In genomic region chr20:56574531-56575142, GRCh38 we compare ENCODE assay signal across 22 cellular contexts. TPM values are rescaled to one million over a fixed set of nuclear protein-coding genes. Genes with fewer than 3 reads are reported as not detected.
A peak's percentile ranks its signal among the peaks of the same experiment; 100 is the strongest.
DNase-seq lines count a peak whose midpoint lies in the region; ATAC-seq and TF ChIP-seq lines count a peak whose summit lies in the region.
"Had no signal": no experiment of that assay in that cellular context is flagged by ENCODE, and none has a peak within 500 bp of the region (broad histone marks: within the 10 kb centered on the region; RNA-seq: fewer than 3 reads in every experiment).

No MANE protein-coding gene starts in this region.

- no peaks in the 10 kb centered on the region; the same call in 1 of the 2 replicates for H3K27me3 ChIP-seq in GM23248 (replicated peaks; ENCODE audit: insufficient read depth)
- no peaks in the 10 kb centered on the region for H3K27me3 ChIP-seq in esophagus squamous epithelium
- H3K27me3 ChIP-seq in trophoblast cell (ENCODE audit: insufficient read depth, low read length) = no peaks in the 10 kb centered on the region

- no peak overlapping the region for H2AK5ac ChIP-seq in trophoblast cell (ENCODE audit: low read length)

- no peak overlapping the region for H4K8ac ChIP-seq in trophoblast cell (ENCODE audit: low read depth, low read length)

- intact Hi-C loops in esophagus squamous epithelium (cut with DNase I) = no loop called here

- CTCF ChIA-PET in RWPE1 (lab: Yijun Ruan, JAX) = interaction anchor here (0.6 to 1.7 kb wide), 3 partner anchors 23 to 818 kb away, joined by 3 to 11 read pairs (median 5); no protein-coding TSS in a partner anchor

- no peak overlapping the region for H3K23ac ChIP-seq in trophoblast cell (ENCODE audit: low read length)

- H3K18ac ChIP-seq in trophoblast cell (ENCODE audit: low read length) = no peak overlapping the region

- H3K4me1 ChIP-seq in GM23248 (ENCODE audit: insufficient read depth) = no peaks in the 10 kb centered on the region
- H3K4me1 ChIP-seq in esophagus squamous epithelium = peaks cover 4 to 52% (median 12%) of the 10 kb centered on the region in 3 donors
- peaks cover 7% of the 10 kb centered on the region in 2 experiments for H3K4me1 ChIP-seq in trophoblast cell (ENCODE audit: control insufficient read depth in 1 of 2, insufficient read depth in 2 of 2, low read length in 2 of 2)

- no peak overlapping the region for H3K4ac ChIP-seq in trophoblast cell (ENCODE audit: low read depth, low read length)

- no peaks in the 10 kb centered on the region for H4K20me1 ChIP-seq in GM23248 (ENCODE audit: insufficient read depth)

- POLR2A ChIA-PET in RWPE1 (lab: Yijun Ruan, JAX; ENCODE audit: low non-redundant PET) = interaction anchor here (0.6 kb wide), 1 partner anchor 37 kb away, joined by 3 read pairs; no protein-coding TSS in a partner anchor

- H3K9ac ChIP-seq in GM23248 = no peak overlapping the region
- no peak overlapping the region for H3K9ac ChIP-seq in trophoblast cell (ENCODE audit: low read length)

- TF ChIP-seq POLR2A in esophagus squamous epithelium (IDR thresholded peaks at IDR 0.05) = no peak

- H3K36me3 ChIP-seq in GM23248 (ENCODE audit: low read depth) = no peaks in the 10 kb centered on the region
- no peaks in the 10 kb centered on the region for H3K36me3 ChIP-seq in esophagus squamous epithelium
- no peaks in the 10 kb centered on the region for H3K36me3 ChIP-seq in trophoblast cell (ENCODE audit: control insufficient read depth in 1 of 2, insufficient read depth in 2 of 2, low read length in 2 of 2)

- H2BK12ac ChIP-seq in trophoblast cell (ENCODE audit: low read length) = no peak overlapping the region

- peak overlapping the region; percentile 56 for H4K91ac ChIP-seq in trophoblast cell (ENCODE audit: low read depth, low read length)

- no peaks in the 10 kb centered on the region for H3K9me3 ChIP-seq in GM23248 (ENCODE audit: low read depth)
- no peaks in the 10 kb centered on the region for H3K9me3 ChIP-seq in esophagus squamous epithelium
- H3K9me3 ChIP-seq in trophoblast cell (ENCODE audit: insufficient read depth, low read depth, low read length) = no peaks in the 10 kb centered on the region

- no peak overlapping the region for H3K27ac ChIP-seq in GM23248
- H3K27ac ChIP-seq in RWPE1 = peak overlapping the region; percentile 89
- H3K27ac ChIP-seq in esophagus squamous epithelium = peak overlapping the region in 3 of 4 donors; percentile 35 to 80 (median 52)
- H3K27ac ChIP-seq in trophoblast cell (ENCODE audit: low read depth, low read length) = no peak overlapping the region
- H3K27ac ChIP-seq: C4-2B had no signal

- H2AFZ ChIP-seq in GM23248 (no peak overlapping the region), trophoblast cell (ENCODE audit: insufficient read depth, low read length, poor library complexity) (no peak overlapping the region)

- H2BK120ac ChIP-seq in trophoblast cell (ENCODE audit: insufficient read depth, low read length, poor library complexity) = peak overlapping the region; percentile 24

- no peak overlapping the region for H3K4me2 ChIP-seq in GM23248 (ENCODE audit: unreplicated experiment)
- no peak overlapping the region for H3K4me2 ChIP-seq in trophoblast cell (ENCODE audit: low read length)

- WGBS in GM23248 (ENCODE audit: low coverage in 1 of 2, low lambda C conversion rate in 2 of 2, missing lambda C conversion rate in 2 of 2), 2 experiments = 77 to 78% methylated on average over 10 of the region's 10 CpGs
- WGBS in esophagus squamous epithelium, 2 donors = 16 to 39% methylated on average over 6 to 10 of the region's 10 CpGs
- WGBS in trophoblast cell (ENCODE audit: extremely low coverage, insufficient coverage, insufficient read length) = no CpG with 5 or more reads among the region's 10 CpGs

- H3K4me3 ChIP-seq in GM23248 (no peak overlapping the region), esophagus squamous epithelium (no peak overlapping the region), trophoblast cell (ENCODE audit: low read depth, low read length) (no peak overlapping the region)

- peak overlapping the region; percentile 5 for H3K14ac ChIP-seq in trophoblast cell (ENCODE audit: low read length)

- peak; percentile 53 for DNase-seq in GM23248
- DNase-seq in RWPE1 (ENCODE audit: low spot score) = peak; percentile 87
- DNase-seq in esophagus squamous epithelium (lab: John Stamatoyannopoulos, UW) = no peak
- no peak for DNase-seq in trophoblast cell
- no peak for DNase-seq in stimulated activated CD8-positive, alpha-beta memory T cell treated with anti-CD3 and anti-CD28 coated beads, Interleukin-4, amount 100 ng/mL, for 48 hours
- no peak for DNase-seq in NCI-H2196 (lab: John Stamatoyannopoulos, UW; ENCODE audit: unreplicated experiment)
- DNase-seq in stimulated activated naive CD8-positive, alpha-beta T cell treated with anti-CD3 and anti-CD28 coated beads, Interleukin-15, Interleukin-2, amounts not matched to agents 100 U/mL and 50 U/mL, for 24 hours = no peak
- DNase-seq in H4 (ENCODE audit: low spot score) = no peak
- DNase-seq: activated CD4-positive, CD25-positive, alpha-beta regulatory T cell treated with anti-CD3 and anti-CD28 coated beads, Interleukin-2, amount 50 U/mL, for 72 hours; activated naive CD4-positive, alpha-beta T cell; activated T-cell treated with anti-CD3 and anti-CD28 coated beads, Interleukin-2, amount 50 U/mL, for 24 hours; amygdala; glutamatergic neuron; Kasumi-1; left ventricle myocardium superior; NCI-H1105 had no signal

- H3K9me2 ChIP-seq in GM23248 (ENCODE audit: insufficient read depth) = no peaks in the 10 kb centered on the region

- H4K12ac ChIP-seq in trophoblast cell (ENCODE audit: low read depth, low read length) = no peak overlapping the region

- no peaks in the 10 kb centered on the region for H3K79me2 ChIP-seq in GM23248 (ENCODE audit: insufficient read depth)
- H3K79me2 ChIP-seq in trophoblast cell (ENCODE audit: control insufficient read depth, insufficient read depth, low read length, poor library complexity) = no peaks in the 10 kb centered on the region

- TF ChIP-seq CTCF in RWPE1 (conservative IDR thresholded peaks at IDR 0.05; ENCODE audit: low read depth) = no peak
- no peak for TF ChIP-seq CTCF in esophagus squamous epithelium (IDR thresholded peaks at IDR 0.05)

- ATAC-seq in stimulated activated naive CD8-positive, alpha-beta T cell treated with anti-CD3 and anti-CD28 coated beads, Interleukin-15, Interleukin-2, amounts not matched to agents 100 U/mL and 50 U/mL, for 24 hours = no peak
- ATAC-seq: left ventricle myocardium superior had no signal

- no peaks in the 10 kb centered on the region for H3F3A ChIP-seq in GM23248 (ENCODE audit: insufficient read depth)

- no peak overlapping the region for H2BK5ac ChIP-seq in trophoblast cell (ENCODE audit: low read depth, low read length, poor library complexity)

- in situ Hi-C loops in GM23248 (cut with MboI) = no loop called here

- H3K79me1 ChIP-seq in trophoblast cell (ENCODE audit: low read length) = peaks cover 3% of the 10 kb centered on the region

RNA-seq across cellular contexts. Expression of gene FAM209B, which starts 41.6 kb away (rescaled TPM):
- total RNA-seq in GM23248 (2014; rRNA removed; shearing (Covaris generic)) = not detected in 2 replicates
- not detected in 2 replicates for polyA plus RNA-seq in GM23248 (2016; fragmentation: Nextera tagmentation; extraction: Ambion mirVana)
- not detected for total RNA-seq in esophagus squamous epithelium
- polyA plus RNA-seq in trophoblast cell (2013) = 0.45 and 0.67 TPM in 2 replicates
- not detected in 2 replicates for total RNA-seq in H4 (2014; rRNA removed; shearing (Covaris generic))
- total RNA-seq: fibroblast of lung, G401, HT-29, left ventricle myocardium superior, pulmonary artery endothelial cell, subcutaneous adipose tissue had no signal

RNA-seq across cellular contexts. Expression of gene FAM209A, which starts 50.1 kb away (rescaled TPM):
- total RNA-seq in GM23248 (2014; rRNA removed; shearing (Covaris generic)) = not detected in 2 replicates
- polyA plus RNA-seq in GM23248 (2016; fragmentation: Nextera tagmentation; extraction: Ambion mirVana) = not detected in 2 replicates
- not detected for total RNA-seq in esophagus squamous epithelium
- polyA plus RNA-seq in trophoblast cell (2013) = 0.15 and 0.47 TPM in 2 replicates
- not detected in 2 replicates for total RNA-seq in H4 (2014; rRNA removed; shearing (Covaris generic))
- total RNA-seq: fibroblast of lung, G401, left ventricle myocardium superior, pulmonary artery endothelial cell had no signal

RNA-seq across cellular contexts. Expression of gene TFAP2C, which starts 54.5 kb away (rescaled TPM):
- total RNA-seq in GM23248 (2014; rRNA removed; shearing (Covaris generic)) = 12.3 and 12.8 TPM in 2 replicates
- 16.6 and 19.0 TPM in 2 replicates for polyA plus RNA-seq in GM23248 (2016; fragmentation: Nextera tagmentation; extraction: Ambion mirVana)
- 10 to 100 TPM; 25.9 to 34.8 (median 31.8) TPM for total RNA-seq in esophagus squamous epithelium
- polyA plus RNA-seq in trophoblast cell (2013) = 278 and 294 TPM in 2 replicates
- 6.2 and 7.2 TPM in 2 replicates for total RNA-seq in H4 (2014; rRNA removed; shearing (Covaris generic))
- total RNA-seq: fibroblast of lung, HT-29, pulmonary artery endothelial cell had no signal

Comparison
In these comparisons a context has a peak if more than half of its experiments do, and no peak if none do; other contexts are left out.
1. DNase-seq: peak in GM23248 (single experiment) and RWPE1 (single experiment); none in esophagus squamous epithelium (single experiment), trophoblast cell (0 of 2), stimulated activated CD8-positive, alpha-beta memory T cell treated with anti-CD3 and anti-CD28 coated beads, Interleukin-4, amount 100 ng/mL, for 48 hours (single experiment), NCI-H2196 (single experiment), stimulated activated naive CD8-positive, alpha-beta T cell treated with anti-CD3 and anti-CD28 coated beads, Interleukin-15, Interleukin-2, amounts not matched to agents 100 U/mL and 50 U/mL, for 24 hours (single experiment) and H4 (single experiment).
2. H3K27ac ChIP-seq: peak in RWPE1 (single experiment) and esophagus squamous epithelium (3 of 4); none in GM23248 (single experiment) and trophoblast cell (single experiment).